1 cellular context compared by ENCODE assay signal in the genomic region with DNA sequence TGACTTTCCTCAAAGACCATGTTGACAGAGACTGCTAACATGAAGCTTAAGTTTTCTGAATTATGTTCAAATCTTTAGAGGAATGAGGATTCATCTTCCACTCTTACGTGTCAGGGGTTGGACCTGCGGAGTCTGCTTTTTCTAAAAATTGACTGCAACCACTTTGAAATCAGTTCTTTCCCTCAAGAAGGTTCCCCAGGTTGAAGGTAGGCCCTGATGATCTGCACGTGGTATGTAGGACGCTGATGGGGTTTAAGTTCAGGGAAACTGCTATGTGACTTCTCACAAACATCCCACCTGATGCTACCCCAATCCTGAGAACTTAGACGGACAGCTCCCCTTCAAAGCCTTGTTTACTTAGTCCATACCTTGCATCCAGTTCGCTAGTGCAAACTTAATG.
TF ChIP-seq lines count a peak whose summit lies in the region.

No MANE protein-coding gene starts in this region.

TF ChIP-seq in HEK293, 187 proteins besides CTCF, POLR2A, EP300 and RAD21 (continued from another document):
- TF ChIP-seq, protein P1, sequence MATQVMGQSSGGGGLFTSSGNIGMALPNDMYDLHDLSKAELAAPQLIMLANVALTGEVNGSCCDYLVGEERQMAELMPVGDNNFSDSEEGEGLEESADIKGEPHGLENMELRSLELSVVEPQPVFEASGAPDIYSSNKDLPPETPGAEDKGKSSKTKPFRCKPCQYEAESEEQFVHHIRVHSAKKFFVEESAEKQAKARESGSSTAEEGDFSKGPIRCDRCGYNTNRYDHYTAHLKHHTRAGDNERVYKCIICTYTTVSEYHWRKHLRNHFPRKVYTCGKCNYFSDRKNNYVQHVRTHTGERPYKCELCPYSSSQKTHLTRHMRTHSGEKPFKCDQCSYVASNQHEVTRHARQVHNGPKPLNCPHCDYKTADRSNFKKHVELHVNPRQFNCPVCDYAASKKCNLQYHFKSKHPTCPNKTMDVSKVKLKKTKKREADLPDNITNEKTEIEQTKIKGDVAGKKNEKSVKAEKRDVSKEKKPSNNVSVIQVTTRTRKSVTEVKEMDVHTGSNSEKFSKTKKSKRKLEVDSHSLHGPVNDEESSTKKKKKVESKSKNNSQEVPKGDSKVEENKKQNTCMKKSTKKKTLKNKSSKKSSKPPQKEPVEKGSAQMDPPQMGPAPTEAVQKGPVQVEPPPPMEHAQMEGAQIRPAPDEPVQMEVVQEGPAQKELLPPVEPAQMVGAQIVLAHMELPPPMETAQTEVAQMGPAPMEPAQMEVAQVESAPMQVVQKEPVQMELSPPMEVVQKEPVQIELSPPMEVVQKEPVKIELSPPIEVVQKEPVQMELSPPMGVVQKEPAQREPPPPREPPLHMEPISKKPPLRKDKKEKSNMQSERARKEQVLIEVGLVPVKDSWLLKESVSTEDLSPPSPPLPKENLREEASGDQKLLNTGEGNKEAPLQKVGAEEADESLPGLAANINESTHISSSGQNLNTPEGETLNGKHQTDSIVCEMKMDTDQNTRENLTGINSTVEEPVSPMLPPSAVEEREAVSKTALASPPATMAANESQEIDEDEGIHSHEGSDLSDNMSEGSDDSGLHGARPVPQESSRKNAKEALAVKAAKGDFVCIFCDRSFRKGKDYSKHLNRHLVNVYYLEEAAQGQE (tag by site-specific recombination; IDR thresholded peaks at IDR 0.05): no peak
